Comparison of ENCODE assay signal across 8 cellular contexts in the genomic region with DNA sequence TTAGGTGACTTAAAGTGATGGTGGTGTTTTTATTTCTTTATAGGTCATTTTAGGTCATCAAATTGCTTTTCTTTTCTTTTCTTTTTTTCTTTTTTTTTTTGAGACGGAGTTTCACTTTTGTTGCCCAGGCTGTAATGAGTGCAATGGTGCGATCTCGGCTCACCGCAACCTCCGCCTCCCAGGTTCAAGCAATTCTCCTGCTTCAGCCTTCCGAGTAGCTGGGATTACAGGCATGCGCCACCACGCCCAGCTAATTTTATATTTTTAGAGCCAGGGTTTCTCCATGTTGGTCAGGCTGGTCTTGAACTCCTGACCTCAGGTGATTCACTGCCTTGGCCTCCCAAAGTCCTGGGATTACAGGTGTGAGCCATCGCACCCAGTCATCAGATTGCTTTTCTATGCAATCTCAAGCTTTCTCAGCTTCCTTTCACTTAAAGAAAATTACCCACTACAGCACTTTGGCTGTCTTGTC. TPM values are rescaled to one million over a fixed set of nuclear protein-coding genes. Genes with fewer than 3 reads are reported as not detected.
DNase-seq lines count a peak whose midpoint lies in the region; ATAC-seq and TF ChIP-seq lines count a peak whose summit lies in the region.
"Not testable (repeated sequence)": the region's sequence is repeated elsewhere in the genome, so short reads cannot be mapped to it uniquely, and the experiment has no call there.

No MANE protein-coding gene starts in this region.

- intact Hi-C loops in MCF 10A (cut with micrococcal nuclease), result loop anchor here (1.0 kb wide), 1 partner anchor 17 kb away; a partner anchor contains a TSS
- intact Hi-C loops in natural killer cell (cut with micrococcal nuclease), result not testable (repeated sequence)

- peak overlapping the region; percentile 17 to 84 (median 60) for H3K4me3 Mint-ChIP-seq in CD8-positive, alpha-beta memory T cell
- peak overlapping the region in 3 of 4 donors; percentile 29 to 63 (median 46) for H3K4me3 Mint-ChIP-seq in IgD-negative memory B cell
- not testable (repeated sequence) for H3K4me3 Mint-ChIP-seq in T-helper 1 cell treated with Interleukin-12 subunit alpha and Interleukin-12 subunit beta and Interleukin-4 antibody, amounts not matched to agents 30 μg/mL and 1 μg/mL, for 36 hours
- H3K4me3 Mint-ChIP-seq in activated T-cell treated with anti-CD3 and anti-CD28 coated beads, Interleukin-2, amount 50 U/mL, for 72 hours, result peak overlapping the region; percentile 13 to 78
- H3K4me3 Mint-ChIP-seq in MCF 10A (ENCODE audit: unreplicated experiment), result peak overlapping the region; percentile 30
- peak overlapping the region; percentile 77 for H3K4me3 Mint-ChIP-seq in natural killer cell
- H3K4me3 Mint-ChIP-seq in stimulated activated effector memory CD8-positive, alpha-beta T cell treated with anti-CD3 and anti-CD28 coated beads, Interleukin-12 subunit alpha, Interleukin-12 subunit beta, amount 100 ng/mL, for 72 hours, result peak overlapping the region; percentile 64

- not testable (repeated sequence) for H3K4me3 ChIP-seq in CD8-positive, alpha-beta memory T cell (ENCODE audit: low read length)

- BruUV-seq in MCF 10A (replicated peaks; lab: Mats Ljungman, UMichigan), result not testable (repeated sequence)

- H3K27ac Mint-ChIP-seq in CD8-positive, alpha-beta memory T cell, result peak overlapping the region; percentile 28 to 90 (median 79)
- H3K27ac Mint-ChIP-seq in IgD-negative memory B cell, result peak overlapping the region; percentile 31 to 63 (median 54)
- H3K27ac Mint-ChIP-seq in T-helper 1 cell treated with Interleukin-12 subunit alpha and Interleukin-12 subunit beta and Interleukin-4 antibody, amounts not matched to agents 30 μg/mL and 1 μg/mL, for 36 hours, result peak overlapping the region; percentile 20
- H3K27ac Mint-ChIP-seq in activated T-cell treated with anti-CD3 and anti-CD28 coated beads, Interleukin-2, amount 50 U/mL, for 72 hours, result peak overlapping the region; percentile 90
- H3K27ac Mint-ChIP-seq in MCF 10A (ENCODE audit: low read depth, unreplicated experiment), result peak overlapping the region; percentile 74
- peak overlapping the region; percentile 16 to 86 for H3K27ac Mint-ChIP-seq in natural killer cell
- H3K27ac Mint-ChIP-seq in stimulated activated effector memory CD8-positive, alpha-beta T cell treated with anti-CD3 and anti-CD28 coated beads, Interleukin-12 subunit alpha, Interleukin-12 subunit beta, amount 100 ng/mL, for 72 hours, result peak overlapping the region; percentile 81

- H3K27me3 Mint-ChIP-seq in CD8-positive, alpha-beta memory T cell; IgD-negative memory B cell; T-helper 1 cell treated with Interleukin-12 subunit alpha and Interleukin-12 subunit beta and Interleukin-4 antibody, amounts not matched to agents 30 μg/mL and 1 μg/mL, for 36 hours (ENCODE audit: low read depth); activated T-cell treated with anti-CD3 and anti-CD28 coated beads, Interleukin-2, amount 50 U/mL, for 72 hours (ENCODE audit: low read depth); MCF 10A (ENCODE audit: insufficient read depth, unreplicated experiment); natural killer cell (ENCODE audit: low read depth in 2 of 2): not testable (repeated sequence)

- H3K27me3 ChIP-seq in CD8-positive, alpha-beta memory T cell (ENCODE audit: insufficient read depth, low read length, poor library complexity, severe bottlenecking); foreskin keratinocyte: not testable (repeated sequence)

- not testable (repeated sequence) for DNase-seq in CD8-positive, alpha-beta memory T cell; activated T-cell treated with anti-CD3 and anti-CD28 coated beads, Interleukin-2, amount 50 U/mL, for 72 hours; natural killer cell
- DNase-seq in MCF 10A (ENCODE audit: unreplicated experiment) (peak; percentile 74), foreskin keratinocyte (peak; percentile 35 to 65)
- DNase-seq in stimulated activated effector memory CD8-positive, alpha-beta T cell treated with anti-CD3 and anti-CD28 coated beads, Interleukin-12 subunit alpha, Interleukin-12 subunit beta, amount 100 ng/mL, for 72 hours (ENCODE audit: low spot score in 2 of 2), result peak in 1 of 2 donors; percentile 50

- H3K9me3 Mint-ChIP-seq in CD8-positive, alpha-beta memory T cell; IgD-negative memory B cell; T-helper 1 cell treated with Interleukin-12 subunit alpha and Interleukin-12 subunit beta and Interleukin-4 antibody, amounts not matched to agents 30 μg/mL and 1 μg/mL, for 36 hours; activated T-cell treated with anti-CD3 and anti-CD28 coated beads, Interleukin-2, amount 50 U/mL, for 72 hours; MCF 10A (ENCODE audit: unreplicated experiment); natural killer cell; stimulated activated effector memory CD8-positive, alpha-beta T cell treated with anti-CD3 and anti-CD28 coated beads, Interleukin-12 subunit alpha, Interleukin-12 subunit beta, amount 100 ng/mL, for 72 hours: not testable (repeated sequence)

- TF ChIP-seq CTCF in MCF 10A (IDR thresholded peaks at IDR 0.05; ENCODE audit: unreplicated experiment); foreskin keratinocyte (conservative IDR thresholded peaks at IDR 0.05); natural killer cell (IDR thresholded peaks at IDR 0.05): not testable (repeated sequence)

- not testable (repeated sequence) for H3K9me3 ChIP-seq in CD8-positive, alpha-beta memory T cell (ENCODE audit: low read length)

- H3K4me1 Mint-ChIP-seq in CD8-positive, alpha-beta memory T cell, result peaks cover 82 to 91% (median 89%) of the 10 kb centered on the region in 3 donors
- H3K4me1 Mint-ChIP-seq in IgD-negative memory B cell, result peaks cover 57 to 69% (median 67%) of the 10 kb centered on the region in 3 donors
- H3K4me1 Mint-ChIP-seq in T-helper 1 cell treated with Interleukin-12 subunit alpha and Interleukin-12 subunit beta and Interleukin-4 antibody, amounts not matched to agents 30 μg/mL and 1 μg/mL, for 36 hours (ENCODE audit: low read depth), result peaks cover 45% of the 10 kb centered on the region
- H3K4me1 Mint-ChIP-seq in activated T-cell treated with anti-CD3 and anti-CD28 coated beads, Interleukin-2, amount 50 U/mL, for 72 hours (ENCODE audit: low read depth), result peaks cover 77% of the 10 kb centered on the region
- peaks cover 52% of the 10 kb centered on the region for H3K4me1 Mint-ChIP-seq in MCF 10A (ENCODE audit: insufficient read depth, unreplicated experiment)
- peaks cover 64 to 70% of the 10 kb centered on the region in 2 donors for H3K4me1 Mint-ChIP-seq in natural killer cell
- H3K4me1 Mint-ChIP-seq in stimulated activated effector memory CD8-positive, alpha-beta T cell treated with anti-CD3 and anti-CD28 coated beads, Interleukin-12 subunit alpha, Interleukin-12 subunit beta, amount 100 ng/mL, for 72 hours, result peaks cover 57% of the 10 kb centered on the region

- peaks cover 6 to 47% (median 6%) of the 10 kb centered on the region in 3 donors for H3K36me3 Mint-ChIP-seq in CD8-positive, alpha-beta memory T cell
- H3K36me3 Mint-ChIP-seq in IgD-negative memory B cell, natural killer cell: not testable (repeated sequence)
- peaks cover 17% of the 10 kb centered on the region for H3K36me3 Mint-ChIP-seq in T-helper 1 cell treated with Interleukin-12 subunit alpha and Interleukin-12 subunit beta and Interleukin-4 antibody, amounts not matched to agents 30 μg/mL and 1 μg/mL, for 36 hours (ENCODE audit: low read depth)
- peaks cover 2 to 14% of the 10 kb centered on the region in 2 donors for H3K36me3 Mint-ChIP-seq in activated T-cell treated with anti-CD3 and anti-CD28 coated beads, Interleukin-2, amount 50 U/mL, for 72 hours (ENCODE audit: insufficient read depth in 2 of 2)
- peaks cover 47% of the 10 kb centered on the region for H3K36me3 Mint-ChIP-seq in MCF 10A (ENCODE audit: insufficient read depth, unreplicated experiment)
- H3K36me3 Mint-ChIP-seq in stimulated activated effector memory CD8-positive, alpha-beta T cell treated with anti-CD3 and anti-CD28 coated beads, Interleukin-12 subunit alpha, Interleukin-12 subunit beta, amount 100 ng/mL, for 72 hours, result peaks cover 79% of the 10 kb centered on the region

- peaks cover 87% of the 10 kb centered on the region for H3K4me1 ChIP-seq in CD8-positive, alpha-beta memory T cell (ENCODE audit: insufficient read depth, low read length)
- peaks cover 26% of the 10 kb centered on the region for H3K4me1 ChIP-seq in foreskin keratinocyte

- CTCF ChIA-PET in CD8-positive, alpha-beta memory T cell (lab: Charles Lee), result interaction anchor here (1.4 to 1.9 kb wide), 3 partner anchors 10 to 60 kb away, joined by 3 to 7 read pairs (median 6); a partner anchor contains a TSS
- CTCF ChIA-PET in MCF 10A (lab: Yijun Ruan, JAX), result interaction anchor here (0.6 to 1.6 kb wide), 2 partner anchors 11 to 508 kb away, joined by 3 read pairs; no protein-coding TSS in a partner anchor

- ATAC-seq in activated T-cell treated with anti-CD3 and anti-CD28 coated beads, Interleukin-2, amount 50 U/mL, for 72 hours (replicated peaks in 1 of 2), result peak; percentile 31 to 50
- ATAC-seq in foreskin keratinocyte (peak; percentile 69), natural killer cell (peak in 2 of 3 donors; percentile 55 to 69)
- peak; percentile 83 for ATAC-seq in stimulated activated effector memory CD8-positive, alpha-beta T cell treated with anti-CD3 and anti-CD28 coated beads, Interleukin-12 subunit alpha, Interleukin-12 subunit beta, amount 100 ng/mL, for 72 hours

- not testable (repeated sequence) for H3K27ac ChIP-seq in CD8-positive, alpha-beta memory T cell (ENCODE audit: low read depth, low read length); foreskin keratinocyte

- H3K36me3 ChIP-seq in CD8-positive, alpha-beta memory T cell (ENCODE audit: insufficient read depth, low read length), result not testable (repeated sequence)

- POLR2A ChIA-PET in CD8-positive, alpha-beta memory T cell (lab: Charles Lee), result interaction anchor here (0.7 to 1.0 kb wide), 2 partner anchors 12 to 17 kb away, joined by 5 to 7 read pairs; a partner anchor contains a TSS
- POLR2A ChIA-PET in MCF 10A (lab: Yijun Ruan, JAX), result interaction anchor here (0.5 to 11.1 kb wide), 12 partner anchors 9 to 808 kb away, joined by 3 to 249 read pairs (median 5); a partner anchor contains a TSS

RNA-seq across cellular contexts. Expression of a gene that starts 17.2 kb away (rescaled TPM):
- 100 to 1,000 TPM; 184 to 199 TPM for total RNA-seq in CD8-positive, alpha-beta memory T cell
- polyA plus RNA-seq in CD8-positive, alpha-beta memory T cell, result 364 TPM
- polyA plus RNA-seq in IgD-negative memory B cell (346 TPM), foreskin keratinocyte (78.7 and 93.5 TPM in 2 replicates)
- total RNA-seq in activated T-cell treated with anti-CD3 and anti-CD28 coated beads, Interleukin-2, amount 50 U/mL, for 72 hours, result 100 to 1,000 TPM; 124 to 164 TPM
- total RNA-seq in MCF 10A (2022) (152 and 159 TPM in 2 replicates), foreskin keratinocyte (246 and 255 TPM in 2 replicates), natural killer cell (100 to 1,000 TPM; 290 to 324 (median 297) TPM)

RNA-seq across cellular contexts. Expression of a gene that starts 30.9 kb away (rescaled TPM):
- 10 to 100 TPM; 67.9 to 77.0 TPM for total RNA-seq in CD8-positive, alpha-beta memory T cell
- polyA plus RNA-seq in CD8-positive, alpha-beta memory T cell, result 342 TPM
- polyA plus RNA-seq in IgD-negative memory B cell, result 240 TPM
- 100 to 1,000 TPM; 141 to 144 TPM for total RNA-seq in activated T-cell treated with anti-CD3 and anti-CD28 coated beads, Interleukin-2, amount 50 U/mL, for 72 hours
- 104 and 108 TPM in 2 replicates for total RNA-seq in MCF 10A (2022)
- total RNA-seq in foreskin keratinocyte, result 37.6 and 43.8 TPM in 2 replicates
- polyA plus RNA-seq in foreskin keratinocyte, result 47.6 and 61.0 TPM in 2 replicates
- total RNA-seq in natural killer cell, result 100 to 1,000 TPM; 105 to 126 (median 110) TPM

Comparison
In these comparisons a context has a peak if more than half of its experiments do, and no peak if none do; other contexts are left out.
1. H3K27ac Mint-ChIP-seq: peak in every context shown above with its lines; median percentile 90 in activated T-cell treated with anti-CD3 and anti-CD28 coated beads, Interleukin-2, amount 50 U/mL, for 72 hours; 81 in stimulated activated effector memory CD8-positive, alpha-beta T cell treated with anti-CD3 and anti-CD28 coated beads, Interleukin-12 subunit alpha, Interleukin-12 subunit beta, amount 100 ng/mL, for 72 hours; 79 in CD8-positive, alpha-beta memory T cell; 74 in MCF 10A; 54 in IgD-negative memory B cell; 51 in natural killer cell; 20 in T-helper 1 cell treated with Interleukin-12 subunit alpha and Interleukin-12 subunit beta and Interleukin-4 antibody, amounts not matched to agents 30 μg/mL and 1 μg/mL, for 36 hours.